ENCODE assay signal across 8 cellular contexts in genomic region chr19:801861-802496, GRCh38. TPM values are rescaled to one million over a fixed set of nuclear protein-coding genes. Genes with fewer than 3 reads are reported as not detected.
DNase-seq lines count a peak whose midpoint lies in the region; TF ChIP-seq lines count a peak whose summit lies in the region.

No MANE protein-coding gene starts in this region.

- peak overlapping the region; percentile 35 for H3K27ac Mint-ChIP-seq in Caco-2 (ENCODE audit: unreplicated experiment)
- H3K27ac Mint-ChIP-seq in activated CD4-positive, alpha-beta memory T cell treated with anti-CD3 and anti-CD28 coated beads, Interleukin-2, amount 10 ng/mL, durations not matched to agents 7 days and 5 days, result peak overlapping the region; percentile 69

- H3K4me1 Mint-ChIP-seq in Caco-2 (ENCODE audit: low read depth, unreplicated experiment), result peaks cover 17% of the 10 kb centered on the region
- H3K4me1 Mint-ChIP-seq in activated CD4-positive, alpha-beta memory T cell treated with anti-CD3 and anti-CD28 coated beads, Interleukin-2, amount 10 ng/mL, durations not matched to agents 7 days and 5 days, result peaks cover 47% of the 10 kb centered on the region

- H3K4me3 ChIP-seq in Caco-2 (ENCODE audit: low read depth, low read length) (no peak overlapping the region), fibroblast of the aortic adventitia (ENCODE audit: low read depth, low read length) (peak overlapping the region; percentile 55)

- peaks cover 32% of the 10 kb centered on the region for H3K4me1 ChIP-seq in Caco-2

- H3K4me3 Mint-ChIP-seq in Caco-2 (ENCODE audit: unreplicated experiment), result peak overlapping the region; percentile 22
- H3K4me3 Mint-ChIP-seq in activated CD4-positive, alpha-beta memory T cell treated with anti-CD3 and anti-CD28 coated beads, Interleukin-2, amount 10 ng/mL, durations not matched to agents 7 days and 5 days, result peak overlapping the region; percentile 66

- no peaks in the 10 kb centered on the region for H3K9me3 ChIP-seq in Caco-2

- no peak for DNase-seq in Caco-2
- no peak for DNase-seq in activated CD4-positive, alpha-beta memory T cell treated with anti-CD3 and anti-CD28 coated beads, Interleukin-2, amount 10 ng/mL, durations not matched to agents 7 days and 5 days
- peak; percentile 67 for DNase-seq in fibroblast of the aortic adventitia (ENCODE audit: low read depth)
- DNase-seq in posterior vena cava (ENCODE audit: low spot score), result peak; percentile 82
- no peak for DNase-seq in SK-N-DZ (ENCODE audit: low spot score)
- DNase-seq in RPMI8226, result no peak
- DNase-seq in cortex of kidney (lab: John Stamatoyannopoulos, UW), result no peak
- no peak for DNase-seq in NCI-H1092 treated with DMSO at 0.1 percent for 48 hours (lab: John Stamatoyannopoulos, UW)

- no peak for TF ChIP-seq CTCF in Caco-2 (IDR thresholded peaks at IDR 0.05; ENCODE audit: insufficient read depth in 1 of 2, low read depth in 1 of 2, low read length in 1 of 2, severe bottlenecking in 1 of 2, unreplicated experiment in 1 of 2)
- no peak for TF ChIP-seq CTCF in fibroblast of the aortic adventitia (IDR thresholded peaks at IDR 0.05; ENCODE audit: insufficient read depth, low read length)

- no peaks in the 10 kb centered on the region for H3K9me3 Mint-ChIP-seq in Caco-2 (ENCODE audit: unreplicated experiment)
- no peaks in the 10 kb centered on the region for H3K9me3 Mint-ChIP-seq in activated CD4-positive, alpha-beta memory T cell treated with anti-CD3 and anti-CD28 coated beads, Interleukin-2, amount 10 ng/mL, durations not matched to agents 7 days and 5 days

- peaks cover 16% of the 10 kb centered on the region for H3K36me3 ChIP-seq in Caco-2 (ENCODE audit: control insufficient read depth, insufficient read depth, low read length)

- no peaks in the 10 kb centered on the region for H3K27me3 ChIP-seq in Caco-2 (replicated peaks; ENCODE audit: control insufficient read depth, insufficient read depth, low read length)

- H3K36me3 Mint-ChIP-seq in Caco-2 (ENCODE audit: insufficient read depth, unreplicated experiment), result peaks cover 97% of the 10 kb centered on the region
- H3K36me3 Mint-ChIP-seq in activated CD4-positive, alpha-beta memory T cell treated with anti-CD3 and anti-CD28 coated beads, Interleukin-2, amount 10 ng/mL, durations not matched to agents 7 days and 5 days (ENCODE audit: low read depth), result peaks cover 63% of the 10 kb centered on the region

- CTCF ChIA-PET in Caco-2 (lab: Charles Lee), result no interaction called here
- CTCF ChIA-PET in activated CD4-positive, alpha-beta memory T cell treated with anti-CD3 and anti-CD28 coated beads, Interleukin-2, amount 10 ng/mL, durations not matched to agents 7 days and 5 days (lab: Charles Lee), result no interaction called here

- intact Hi-C loops in Caco-2 (cut with micrococcal nuclease; ENCODE audit: unreplicated experiment), result no loop called here
- intact Hi-C loops in posterior vena cava (cut with DNase I), result no loop called here

- no peaks in the 10 kb centered on the region for H3K27me3 Mint-ChIP-seq in Caco-2 (ENCODE audit: insufficient read depth, unreplicated experiment)
- H3K27me3 Mint-ChIP-seq in activated CD4-positive, alpha-beta memory T cell treated with anti-CD3 and anti-CD28 coated beads, Interleukin-2, amount 10 ng/mL, durations not matched to agents 7 days and 5 days, result no peaks in the 10 kb centered on the region

- no TSS peak for BruUV-seq in Caco-2 (replicated peaks; lab: Mats Ljungman, UMichigan)

- POLR2A ChIA-PET in Caco-2 (lab: Charles Lee), result no interaction called here
- POLR2A ChIA-PET in activated CD4-positive, alpha-beta memory T cell treated with anti-CD3 and anti-CD28 coated beads, Interleukin-2, amount 10 ng/mL, durations not matched to agents 7 days and 5 days (lab: Charles Lee), result interaction anchor here (1.4 to 1.5 kb wide), 3 partner anchors 13 to 239 kb away, joined by 3 to 9 read pairs (median 4); no protein-coding TSS in a partner anchor

RNA-seq across cellular contexts. Expression of gene PTBP1, which starts 4.7 kb away (rescaled TPM):
- total RNA-seq in Caco-2 (2022) (510 and 522 TPM in 2 replicates), fibroblast of the aortic adventitia (ENCODE audit: low replicate concordance) (30.9 and 121 TPM in 2 replicates), posterior vena cava (100 to 1,000 TPM; 151 to 168 TPM)
- total RNA-seq in activated CD4-positive, alpha-beta memory T cell treated with anti-CD3 and anti-CD28 coated beads, Interleukin-2, amount 10 ng/mL, durations not matched to agents 7 days and 5 days, result 100 to 1,000 TPM; 385 to 406 TPM
- 295 and 360 TPM in 2 replicates for polyA plus RNA-seq in SK-N-DZ (2014; cell fraction: cytosol; rRNA removed)
- polyA plus RNA-seq in SK-N-DZ (2014; cell fraction: nucleus; rRNA removed), result 334 and 420 TPM in 2 replicates

RNA-seq across cellular contexts. Expression of gene PLPPR3, which starts 19.8 kb away (rescaled TPM):
- total RNA-seq in Caco-2 (2022) (5.1 and 7.1 TPM in 2 replicates), fibroblast of the aortic adventitia (ENCODE audit: low replicate concordance) (0.18 and 0.33 TPM in 2 replicates), posterior vena cava (not detected)
- total RNA-seq in activated CD4-positive, alpha-beta memory T cell treated with anti-CD3 and anti-CD28 coated beads, Interleukin-2, amount 10 ng/mL, durations not matched to agents 7 days and 5 days, result not detected
- polyA plus RNA-seq in SK-N-DZ (2014; cell fraction: cytosol; rRNA removed), result 153 and 228 TPM in 2 replicates
- 134 and 172 TPM in 2 replicates for polyA plus RNA-seq in SK-N-DZ (2014; cell fraction: nucleus; rRNA removed)

RNA-seq across cellular contexts. Expression of gene AZU1, which starts 25.7 kb away (rescaled TPM):
- not detected in 2 replicates for total RNA-seq in Caco-2 (2022)
- total RNA-seq in activated CD4-positive, alpha-beta memory T cell treated with anti-CD3 and anti-CD28 coated beads, Interleukin-2, amount 10 ng/mL, durations not matched to agents 7 days and 5 days, result not detected
- not detected in 2 replicates for total RNA-seq in fibroblast of the aortic adventitia (ENCODE audit: low replicate concordance)
- under 1 TPM in 1 of 2 donors, not detected in 1; 0.29 TPM for total RNA-seq in posterior vena cava
- not detected in 2 replicates for polyA plus RNA-seq in SK-N-DZ (2014; cell fraction: cytosol; rRNA removed)
- 0.39 and 0.64 TPM in 2 replicates for polyA plus RNA-seq in SK-N-DZ (2014; cell fraction: nucleus; rRNA removed)

RNA-seq across cellular contexts. Expression of gene PRTN3, which starts 38.8 kb away (rescaled TPM):
- total RNA-seq in Caco-2 (2022) (0.29 TPM in 1 of 2 replicates, not detected in the other), fibroblast of the aortic adventitia (ENCODE audit: low replicate concordance) (not detected in 2 replicates), posterior vena cava (under 1 TPM in 1 of 2 donors, not detected in 1; 0.38 TPM)
- not detected for total RNA-seq in activated CD4-positive, alpha-beta memory T cell treated with anti-CD3 and anti-CD28 coated beads, Interleukin-2, amount 10 ng/mL, durations not matched to agents 7 days and 5 days
- not detected in 2 replicates for polyA plus RNA-seq in SK-N-DZ (2014; cell fraction: cytosol; rRNA removed)
- polyA plus RNA-seq in SK-N-DZ (2014; cell fraction: nucleus; rRNA removed), result not detected in 2 replicates

RNA-seq across cellular contexts. Expression of gene ELANE, which starts 50.1 kb away (rescaled TPM):
- not detected in 2 replicates for total RNA-seq in Caco-2 (2022)
- not detected for total RNA-seq in activated CD4-positive, alpha-beta memory T cell treated with anti-CD3 and anti-CD28 coated beads, Interleukin-2, amount 10 ng/mL, durations not matched to agents 7 days and 5 days
- total RNA-seq in fibroblast of the aortic adventitia (ENCODE audit: low replicate concordance), result 0.09 and 2.9 TPM in 2 replicates
- 1 to 10 TPM in 1 of 2 donors, under 1 TPM in 1; 0.33 to 2.2 TPM for total RNA-seq in posterior vena cava
- polyA plus RNA-seq in SK-N-DZ (2014; cell fraction: cytosol; rRNA removed), result not detected in 2 replicates
- polyA plus RNA-seq in SK-N-DZ (2014; cell fraction: nucleus; rRNA removed), result not detected in 2 replicates

Comparison
In these comparisons a context has a peak if more than half of its experiments do, and no peak if none do; other contexts are left out.
1. DNase-seq: peak in fibroblast of the aortic adventitia (single experiment) and posterior vena cava (single experiment); none in Caco-2 (0 of 2), activated CD4-positive, alpha-beta memory T cell treated with anti-CD3 and anti-CD28 coated beads, Interleukin-2, amount 10 ng/mL, durations not matched to agents 7 days and 5 days (single experiment), SK-N-DZ (single experiment), RPMI8226 (single experiment), cortex of kidney (single experiment) and NCI-H1092 treated with DMSO at 0.1 percent for 48 hours (single experiment).